ENCODE assay signal across 21 cellular contexts in the genomic region with DNA sequence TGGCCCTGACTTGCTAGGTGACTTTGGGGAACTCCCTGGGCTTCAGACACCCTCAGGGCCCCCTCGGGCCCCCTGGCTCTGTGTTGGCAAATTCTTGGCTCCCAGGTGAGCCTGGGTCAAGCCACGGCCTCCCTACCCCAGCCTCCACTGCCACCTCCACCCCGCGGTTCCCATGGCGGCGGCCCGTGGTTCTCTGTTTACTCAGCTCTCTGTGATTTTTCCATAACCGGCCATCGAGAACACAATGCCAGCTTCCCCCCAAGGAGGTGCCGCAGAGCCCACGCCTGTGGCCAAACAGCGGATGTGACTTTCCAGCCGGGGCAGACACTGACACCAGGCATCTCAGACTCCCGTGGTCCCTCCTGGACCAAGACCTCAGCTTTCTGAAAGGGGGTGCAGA. TPM values are rescaled to one million over a fixed set of nuclear protein-coding genes. Genes with fewer than 3 reads are reported as not detected.
DNase-seq lines count a peak whose midpoint lies in the region; FAIRE-seq and TF ChIP-seq lines count a peak whose summit lies in the region.
"Had no signal": no experiment of that assay in that cellular context is flagged by ENCODE, and none has a peak within 500 bp of the region (broad histone marks: within the 10 kb centered on the region; RNA-seq: fewer than 3 reads in every experiment).

No MANE protein-coding gene starts in this region.

- H3K4me3 ChIP-seq in kidney (ENCODE audit: low read length in 2 of 2) (no peak overlapping the region), lower leg skin (ENCODE audit: low read depth, poor library complexity, severe bottlenecking) (no peak overlapping the region)
- H3K4me3 ChIP-seq: psoas muscle had no signal

- peak overlapping the region in 1 of 2 donors; percentile 28 for H3K27ac ChIP-seq in kidney (ENCODE audit: low read depth in 2 of 2, low read length in 2 of 2)
- H3K27ac ChIP-seq: psoas muscle had no signal

- H3K27ac Mint-ChIP-seq in chondrocyte (ENCODE audit: unreplicated experiment) (no peak overlapping the region), CD14-positive monocyte (peak overlapping the region in 1 of 7 donors; percentile 54)

- FAIRE-seq in kidney (lab: Jason Lieb, UNC) = no peak
- FAIRE-seq: islet of Langerhans, small intestine had no signal

- peak; percentile 3 for DNase-seq in NCI-H1092 treated with DMSO at 0.1 percent for 48 hours (lab: John Stamatoyannopoulos, UW)
- no peak for DNase-seq in NCI-H1092 (lab: John Stamatoyannopoulos, UW)
- peak; percentile 56 for DNase-seq in chondrocyte (ENCODE audit: low spot score)
- DNase-seq in kidney = peak; percentile 50
- peak; percentile 71 for DNase-seq in posterior vena cava (ENCODE audit: low spot score)
- no peak for DNase-seq in lower leg skin (ENCODE audit: low spot score in 2 of 2)
- no peak for DNase-seq in DMS 273 (lab: John Stamatoyannopoulos, UW; ENCODE audit: unreplicated experiment)
- no peak for DNase-seq in CD14-positive monocyte (ENCODE audit: low spot score)
- DNase-seq: 8988T; activated CD4-positive, alpha-beta T cell treated with anti-CD3 and anti-CD28 coated beads for 48 hours; BE2C; Calu3; cortex of kidney; hypothalamus; NCI-H1694; NCI-H774; psoas muscle; small intestine; stimulated activated naive CD8-positive, alpha-beta T cell treated with anti-CD3 and anti-CD28 coated beads, Interleukin-15, Interleukin-2, amounts not matched to agents 100 U/mL and 50 U/mL, for 24 hours had no signal

- H3K4me3 Mint-ChIP-seq in chondrocyte (ENCODE audit: unreplicated experiment) (no peak overlapping the region), CD14-positive monocyte (no peak overlapping the region)
- H3K4me3 Mint-ChIP-seq: neural crest cell had no signal

- no peaks in the 10 kb centered on the region for H3K9me3 Mint-ChIP-seq in chondrocyte (ENCODE audit: low read depth)
- no peaks in the 10 kb centered on the region for H3K9me3 Mint-ChIP-seq in CD14-positive monocyte
- H3K9me3 Mint-ChIP-seq: neural crest cell had no signal

- H3K4me1 ChIP-seq in kidney (ENCODE audit: control insufficient read depth in 1 of 2, insufficient read depth in 1 of 2, low read depth in 1 of 2, low read length in 2 of 2) = peaks cover 4 to 21% of the 10 kb centered on the region in 2 donors
- H3K4me1 ChIP-seq: BE2C, psoas muscle had no signal

- H3K36me3 Mint-ChIP-seq in chondrocyte (ENCODE audit: low read depth) (no peaks in the 10 kb centered on the region), CD14-positive monocyte (no peaks in the 10 kb centered on the region)

- no peak for TF ChIP-seq POLR2A in lower leg skin (IDR thresholded peaks at IDR 0.05)

- intact Hi-C loops in kidney (cut with DNase I) (no loop called here), posterior vena cava (cut with DNase I) (no loop called here), lower leg skin (cut with DNase I; ENCODE audit: low total_unique reads) (no loop called here), CD14-positive monocyte (cut with micrococcal nuclease) (no loop called here)

- H3K36me3 ChIP-seq in kidney (ENCODE audit: control insufficient read depth in 1 of 2, insufficient read depth in 2 of 2, low read length in 2 of 2) = no peaks in the 10 kb centered on the region
- H3K36me3 ChIP-seq: BE2C had no signal

- TF ChIP-seq CTCF in chondrocyte (IDR thresholded peaks at IDR 0.05) (no peak), kidney (IDR thresholded peaks at IDR 0.05; ENCODE audit: borderline replicate concordance, extremely low read depth, insufficient read depth) (no peak), lower leg skin (IDR thresholded peaks at IDR 0.05) (no peak), CD14-positive monocyte (IDR thresholded peaks at IDR 0.05) (no peak)

- peaks cover 25% of the 10 kb centered on the region for H3K4me1 Mint-ChIP-seq in chondrocyte (ENCODE audit: low read depth)
- H3K4me1 Mint-ChIP-seq in CD14-positive monocyte = peaks cover 8% of the 10 kb centered on the region

- H3K27me3 Mint-ChIP-seq in chondrocyte (ENCODE audit: low read depth) = no peaks in the 10 kb centered on the region
- peaks cover 9 to 15% (median 10%) of the 10 kb centered on the region in 3 donors for H3K27me3 Mint-ChIP-seq in CD14-positive monocyte (ENCODE audit: low read depth in 3 of 3)

- H3K9ac ChIP-seq in kidney (ENCODE audit: low read length in 2 of 2) = no peak overlapping the region

- H3K9me3 ChIP-seq in kidney (ENCODE audit: control insufficient read depth in 1 of 2, low read length in 2 of 2) = no peaks in the 10 kb centered on the region
- H3K9me3 ChIP-seq: BE2C, psoas muscle had no signal

- 74% methylated on average over 14 of the region's 14 CpGs for WGBS in lower leg skin, 2 donors

RNA-seq across cellular contexts. Expression of gene ATP2A3, which starts 21.6 kb away (rescaled TPM):
- total RNA-seq in chondrocyte = 0.53 to 1.7 TPM (median 1.5 TPM) in 3 replicates
- 52.1 TPM for total RNA-seq in kidney
- polyA plus RNA-seq in kidney (ENCODE audit: insufficient read depth, low read depth, low replicate concordance) = 9.4 TPM
- 10 to 100 TPM; 27.5 to 27.7 TPM for total RNA-seq in posterior vena cava
- 10 to 100 TPM in 3 of 4 donors, 1 to 10 TPM in 1; 8.5 to 60.7 (median 36.4) TPM for total RNA-seq in lower leg skin
- 1 to 10 TPM; 6.9 to 9.5 TPM for polyA plus RNA-seq in CD14-positive monocyte

Comparison
In these comparisons a context has a peak if more than half of its experiments do, and no peak if none do; other contexts are left out.
1. DNase-seq: peak in NCI-H1092 treated with DMSO at 0.1 percent for 48 hours (single experiment), chondrocyte (single experiment), kidney (single experiment) and posterior vena cava (single experiment); none in NCI-H1092 (single experiment), lower leg skin (0 of 2), DMS 273 (single experiment) and CD14-positive monocyte (single experiment).